21 cellular contexts compared by ENCODE assay signal in genomic region chr2:80126596-80127189, GRCh38.
DNase-seq lines count a peak whose midpoint lies in the region; ATAC-seq and TF ChIP-seq lines count a peak whose summit lies in the region.
"Had no signal": no experiment of that assay in that cellular context is flagged by ENCODE, and none has a peak within 500 bp of the region (broad histone marks: within the 10 kb centered on the region; RNA-seq: fewer than 3 reads in every experiment).

No MANE protein-coding gene starts in this region.

- no peaks in the 10 kb centered on the region for H3K4me1 ChIP-seq in naive thymus-derived CD4-positive, alpha-beta T cell (ENCODE audit: control insufficient read depth in 2 of 2, insufficient read depth in 2 of 2, low read length in 2 of 2)
- H3K4me1 ChIP-seq: body of pancreas had no signal

- H3K27ac Mint-ChIP-seq in activated naive CD4-positive, alpha-beta T cell treated with anti-CD3 and anti-CD28 coated beads for 36 hours = no peak overlapping the region
- H3K27ac Mint-ChIP-seq in naive thymus-derived CD4-positive, alpha-beta T cell = no peak overlapping the region
- H3K27ac Mint-ChIP-seq: GM23338; stimulated activated memory B cell treated with anti-CD40 and anti-IgM and Interleukin-4, amounts not matched to agents 10 μg/mL and 1 μg/mL and 100 μg/mL, for 72 hours had no signal

- CTCF ChIA-PET in activated naive CD4-positive, alpha-beta T cell treated with anti-CD3 and anti-CD28 coated beads for 36 hours (lab: Charles Lee) = no interaction called here
- CTCF ChIA-PET in naive thymus-derived CD4-positive, alpha-beta T cell (lab: Charles Lee) = no interaction called here

- H3K27ac ChIP-seq in naive thymus-derived CD4-positive, alpha-beta T cell (ENCODE audit: low read depth, low read length) = no peak overlapping the region
- H3K27ac ChIP-seq: body of pancreas, hepatocyte, ovary, transverse colon had no signal

- in situ Hi-C loops in ACHN (cut with HindIII; ENCODE audit: low pct_ligation_motif_present, low pct_unique_long_range_greater_than_20kb, low sequenced_read_pairs) = no loop called here

- no peaks in the 10 kb centered on the region for H3K9me3 ChIP-seq in naive thymus-derived CD4-positive, alpha-beta T cell (ENCODE audit: control insufficient read depth in 2 of 3, low read length in 3 of 3)
- H3K9me3 ChIP-seq in MG63 = no peaks in the 10 kb centered on the region
- H3K9me3 ChIP-seq: body of pancreas, ovary, transverse colon had no signal

- H3K27me3 ChIP-seq in naive thymus-derived CD4-positive, alpha-beta T cell (ENCODE audit: control insufficient read depth in 2 of 2, insufficient read depth in 2 of 2, low read length in 2 of 2) = no peaks in the 10 kb centered on the region
- no peaks in the 10 kb centered on the region for H3K27me3 ChIP-seq in MG63
- H3K27me3 ChIP-seq: body of pancreas, hepatocyte, ovary, transverse colon had no signal

- no peak overlapping the region for H3K4me3 Mint-ChIP-seq in activated naive CD4-positive, alpha-beta T cell treated with anti-CD3 and anti-CD28 coated beads for 36 hours
- no peak overlapping the region for H3K4me3 Mint-ChIP-seq in naive thymus-derived CD4-positive, alpha-beta T cell
- H3K4me3 Mint-ChIP-seq: GM23338; stimulated activated memory B cell treated with anti-CD40 and anti-IgM and Interleukin-4, amounts not matched to agents 10 μg/mL and 1 μg/mL and 100 μg/mL, for 72 hours had no signal

- POLR2A ChIA-PET in naive thymus-derived CD4-positive, alpha-beta T cell (lab: Charles Lee) = no interaction called here

- H3K36me3 ChIP-seq in naive thymus-derived CD4-positive, alpha-beta T cell (ENCODE audit: control insufficient read depth in 2 of 3, insufficient read depth in 3 of 3, low read length in 3 of 3) = no peaks in the 10 kb centered on the region
- H3K36me3 ChIP-seq in MG63 = no peaks in the 10 kb centered on the region
- H3K36me3 ChIP-seq: ovary, transverse colon had no signal

- H3K36me3 Mint-ChIP-seq in activated naive CD4-positive, alpha-beta T cell treated with anti-CD3 and anti-CD28 coated beads for 36 hours (ENCODE audit: low read depth) = no peaks in the 10 kb centered on the region
- no peaks in the 10 kb centered on the region for H3K36me3 Mint-ChIP-seq in naive thymus-derived CD4-positive, alpha-beta T cell
- H3K36me3 Mint-ChIP-seq: stimulated activated memory B cell treated with anti-CD40 and anti-IgM and Interleukin-4, amounts not matched to agents 10 μg/mL and 1 μg/mL and 100 μg/mL, for 72 hours had no signal

- H3K9me3 Mint-ChIP-seq in activated naive CD4-positive, alpha-beta T cell treated with anti-CD3 and anti-CD28 coated beads for 36 hours = no peaks in the 10 kb centered on the region
- H3K9me3 Mint-ChIP-seq in naive thymus-derived CD4-positive, alpha-beta T cell = peaks cover 0 to 10% (median 0%) of the 10 kb centered on the region in 11 donors
- H3K9me3 Mint-ChIP-seq: GM23338 had no signal

- TF ChIP-seq CTCF in cardiac fibroblast (IDR thresholded peaks at IDR 0.05; ENCODE audit: low read depth, low read length) = no peak

- H3K27me3 Mint-ChIP-seq in activated naive CD4-positive, alpha-beta T cell treated with anti-CD3 and anti-CD28 coated beads for 36 hours (ENCODE audit: low read depth) = no peaks in the 10 kb centered on the region
- H3K27me3 Mint-ChIP-seq in naive thymus-derived CD4-positive, alpha-beta T cell = no peaks in the 10 kb centered on the region
- H3K27me3 Mint-ChIP-seq: stimulated activated memory B cell treated with anti-CD40 and anti-IgM and Interleukin-4, amounts not matched to agents 10 μg/mL and 1 μg/mL and 100 μg/mL, for 72 hours had no signal

- peak; percentile 35 for ATAC-seq in left colon
- no peak for ATAC-seq in naive thymus-derived CD4-positive, alpha-beta T cell
- ATAC-seq: body of pancreas; GM23338; stimulated activated memory B cell treated with anti-CD40 and anti-IgM and Interleukin-4, amounts not matched to agents 10 μg/mL and 1 μg/mL and 100 μg/mL, for 72 hours had no signal

- intact Hi-C loops in left colon (cut with DNase I, micrococcal nuclease) = no loop called here
- intact Hi-C loops in activated naive CD4-positive, alpha-beta T cell treated with anti-CD3 and anti-CD28 coated beads for 36 hours (cut with micrococcal nuclease) = no loop called here
- intact Hi-C loops in naive thymus-derived CD4-positive, alpha-beta T cell (cut with micrococcal nuclease) = no loop called here

- DNase-seq in A172 (ENCODE audit: low spot score) = peak; percentile 19
- peak; percentile 18 for DNase-seq in HT-29 (ENCODE audit: low spot score)
- DNase-seq in cardiac fibroblast (ENCODE audit: low read depth in 2 of 2) = peak; percentile 5 to 33
- no peak for DNase-seq in left colon
- DNase-seq in activated naive CD4-positive, alpha-beta T cell treated with anti-CD3 and anti-CD28 coated beads for 36 hours = no peak
- no peak for DNase-seq in ACHN
- no peak for DNase-seq in naive thymus-derived CD4-positive, alpha-beta T cell
- DNase-seq in MG63 = no peak
- DNase-seq: activated CD4-positive, CD25-positive, alpha-beta regulatory T cell treated with anti-CD3 and anti-CD28 coated beads, Interleukin-2, amount 50 U/mL, for 72 hours; activated effector memory CD4-positive, alpha-beta T cell treated with Interleukin-2 at 50 U/mL for 16 hours; body of pancreas; dermis blood vessel endothelial cell; NCI-H187; NCI-H446 treated with DMSO at 0.1 percent for 48 hours; ovary; SHP77 treated with DMSO at 0.1 percent for 48 hours; T-helper 9 cell; transverse colon had no signal

- no peaks in the 10 kb centered on the region for H3K4me1 Mint-ChIP-seq in activated naive CD4-positive, alpha-beta T cell treated with anti-CD3 and anti-CD28 coated beads for 36 hours (ENCODE audit: low read depth)
- H3K4me1 Mint-ChIP-seq in naive thymus-derived CD4-positive, alpha-beta T cell = peaks cover 0 to 1% (median 0%) of the 10 kb centered on the region in 7 donors
- H3K4me1 Mint-ChIP-seq: GM23338; stimulated activated memory B cell treated with anti-CD40 and anti-IgM and Interleukin-4, amounts not matched to agents 10 μg/mL and 1 μg/mL and 100 μg/mL, for 72 hours had no signal

- H3K4me3 ChIP-seq in cardiac fibroblast (replicated peaks in 1 of 2; ENCODE audit: low read depth in 2 of 2, low read length in 2 of 2) (no peak overlapping the region), MG63 (no peak overlapping the region)
- no peak overlapping the region for H3K4me3 ChIP-seq in naive thymus-derived CD4-positive, alpha-beta T cell (ENCODE audit: low read length)
- H3K4me3 ChIP-seq: body of pancreas, GM23338, hepatocyte, ovary, transverse colon had no signal

Comparison
In these comparisons a context has a peak if more than half of its experiments do, and no peak if none do; other contexts are left out.
1. DNase-seq: peak in A172 (single experiment), HT-29 (single experiment) and cardiac fibroblast (2 of 2); none in left colon (0 of 2), activated naive CD4-positive, alpha-beta T cell treated with anti-CD3 and anti-CD28 coated beads for 36 hours (single experiment), ACHN (single experiment), naive thymus-derived CD4-positive, alpha-beta T cell (0 of 9) and MG63 (single experiment).